1 cellular context compared by ENCODE assay signal in genomic region chr16:57900796-57901479, GRCh38.
TF ChIP-seq lines count a peak whose summit lies in the region.

No MANE protein-coding gene starts in this region.

TF ChIP-seq in HepG2, 621 proteins besides CTCF, POLR2A, EP300 and RAD21 (continued from another document):
- TF ChIP-seq, protein P1, sequence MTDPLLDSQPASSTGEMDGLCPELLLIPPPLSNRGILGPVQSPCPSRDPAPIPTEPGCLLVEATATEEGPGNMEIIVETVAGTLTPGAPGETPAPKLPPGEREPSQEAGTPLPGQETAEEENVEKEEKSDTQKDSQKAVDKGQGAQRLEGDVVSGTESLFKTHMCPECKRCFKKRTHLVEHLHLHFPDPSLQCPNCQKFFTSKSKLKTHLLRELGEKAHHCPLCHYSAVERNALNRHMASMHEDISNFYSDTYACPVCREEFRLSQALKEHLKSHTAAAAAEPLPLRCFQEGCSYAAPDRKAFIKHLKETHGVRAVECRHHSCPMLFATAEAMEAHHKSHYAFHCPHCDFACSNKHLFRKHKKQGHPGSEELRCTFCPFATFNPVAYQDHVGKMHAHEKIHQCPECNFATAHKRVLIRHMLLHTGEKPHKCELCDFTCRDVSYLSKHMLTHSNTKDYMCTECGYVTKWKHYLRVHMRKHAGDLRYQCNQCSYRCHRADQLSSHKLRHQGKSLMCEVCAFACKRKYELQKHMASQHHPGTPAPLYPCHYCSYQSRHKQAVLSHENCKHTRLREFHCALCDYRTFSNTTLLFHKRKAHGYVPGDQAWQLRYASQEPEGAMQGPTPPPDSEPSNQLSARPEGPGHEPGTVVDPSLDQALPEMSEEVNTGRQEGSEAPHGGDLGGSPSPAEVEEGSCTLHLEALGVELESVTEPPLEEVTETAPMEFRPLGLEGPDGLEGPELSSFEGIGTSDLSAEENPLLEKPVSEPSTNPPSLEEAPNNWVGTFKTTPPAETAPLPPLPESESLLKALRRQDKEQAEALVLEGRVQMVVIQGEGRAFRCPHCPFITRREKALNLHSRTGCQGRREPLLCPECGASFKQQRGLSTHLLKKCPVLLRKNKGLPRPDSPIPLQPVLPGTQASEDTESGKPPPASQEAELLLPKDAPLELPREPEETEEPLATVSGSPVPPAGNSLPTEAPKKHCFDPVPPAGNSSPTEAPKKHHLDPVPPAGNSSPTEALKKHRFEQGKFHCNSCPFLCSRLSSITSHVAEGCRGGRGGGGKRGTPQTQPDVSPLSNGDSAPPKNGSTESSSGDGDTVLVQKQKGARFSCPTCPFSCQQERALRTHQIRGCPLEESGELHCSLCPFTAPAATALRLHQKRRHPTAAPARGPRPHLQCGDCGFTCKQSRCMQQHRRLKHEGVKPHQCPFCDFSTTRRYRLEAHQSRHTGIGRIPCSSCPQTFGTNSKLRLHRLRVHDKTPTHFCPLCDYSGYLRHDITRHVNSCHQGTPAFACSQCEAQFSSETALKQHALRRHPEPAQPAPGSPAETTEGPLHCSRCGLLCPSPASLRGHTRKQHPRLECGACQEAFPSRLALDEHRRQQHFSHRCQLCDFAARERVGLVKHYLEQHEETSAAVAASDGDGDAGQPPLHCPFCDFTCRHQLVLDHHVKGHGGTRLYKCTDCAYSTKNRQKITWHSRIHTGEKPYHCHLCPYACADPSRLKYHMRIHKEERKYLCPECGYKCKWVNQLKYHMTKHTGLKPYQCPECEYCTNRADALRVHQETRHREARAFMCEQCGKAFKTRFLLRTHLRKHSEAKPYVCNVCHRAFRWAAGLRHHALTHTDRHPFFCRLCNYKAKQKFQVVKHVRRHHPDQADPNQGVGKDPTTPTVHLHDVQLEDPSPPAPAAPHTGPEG (CRISPR knock-in tag; IDR thresholded peaks at IDR 0.05), result no peak
- TF ChIP-seq ZNF33B (CRISPR knock-in tag; IDR thresholded peaks at IDR 0.05) (no peak), SSRP1 (CRISPR knock-in tag; IDR thresholded peaks at IDR 0.05) (no peak), DNMT3B (CRISPR knock-in tag; conservative IDR thresholded peaks at IDR 0.05) (no peak), FOXK1 (CRISPR knock-in tag; IDR thresholded peaks at IDR 0.05; ENCODE audit: borderline replicate concordance, low read depth) (no peak), ZNF616 (CRISPR knock-in tag; IDR thresholded peaks at IDR 0.05; ENCODE audit: low read depth) (no peak), BCLAF1 (IDR thresholded peaks at IDR 0.05) (no peak), ZNF333 (CRISPR knock-in tag; IDR thresholded peaks at IDR 0.05; ENCODE audit: borderline replicate concordance) (no peak), HOXA3 (CRISPR knock-in tag; IDR thresholded peaks at IDR 0.05) (no peak), ZNF550 (CRISPR knock-in tag; IDR thresholded peaks at IDR 0.05; ENCODE audit: borderline replicate concordance) (no peak), ZNF776 (CRISPR knock-in tag; IDR thresholded peaks at IDR 0.05) (no peak), NCOR1 (IDR thresholded peaks at IDR 0.05; ENCODE audit: borderline replicate concordance, low read length) (no peak), GTF2F1 (IDR thresholded peaks at IDR 0.05; ENCODE audit: low read length) (no peak), ZNF607 (CRISPR knock-in tag; IDR thresholded peaks at IDR 0.05; ENCODE audit: borderline replicate concordance) (0 out of 2 replicates have a peak, but pooled peaks have one; percentile 26), SMARCC2 (IDR thresholded peaks at IDR 0.05) (no peak), SP4 (CRISPR knock-in tag; IDR thresholded peaks at IDR 0.05) (no peak), MAZ (IDR thresholded peaks at IDR 0.05; ENCODE audit: borderline replicate concordance, low read depth, low read length) (no peak), MAZ (CRISPR knock-in tag; IDR thresholded peaks at IDR 0.05; ENCODE audit: low read depth) (no peak), EED (CRISPR knock-in tag; IDR thresholded peaks at IDR 0.05) (no peak), U2AF1 (optimal IDR thresholded peaks at IDR 0.05; ENCODE audit: low read depth, low read length) (no peak), SAP130 (CRISPR knock-in tag; IDR thresholded peaks at IDR 0.05; ENCODE audit: low read depth) (peak; percentile 24; the same call in 1 of the 2 replicates), RARG (CRISPR knock-in tag; IDR thresholded peaks at IDR 0.05; ENCODE audit: low read depth) (no peak), IRX3 (CRISPR knock-in tag; IDR thresholded peaks at IDR 0.05; ENCODE audit: borderline replicate concordance, low read depth) (no peak), ZNF431 (CRISPR knock-in tag; IDR thresholded peaks at IDR 0.05; ENCODE audit: borderline replicate concordance, low read depth) (no peak), ARNTL (CRISPR knock-in tag; IDR thresholded peaks at IDR 0.05) (no peak)
- TF ChIP-seq, protein P2, sequence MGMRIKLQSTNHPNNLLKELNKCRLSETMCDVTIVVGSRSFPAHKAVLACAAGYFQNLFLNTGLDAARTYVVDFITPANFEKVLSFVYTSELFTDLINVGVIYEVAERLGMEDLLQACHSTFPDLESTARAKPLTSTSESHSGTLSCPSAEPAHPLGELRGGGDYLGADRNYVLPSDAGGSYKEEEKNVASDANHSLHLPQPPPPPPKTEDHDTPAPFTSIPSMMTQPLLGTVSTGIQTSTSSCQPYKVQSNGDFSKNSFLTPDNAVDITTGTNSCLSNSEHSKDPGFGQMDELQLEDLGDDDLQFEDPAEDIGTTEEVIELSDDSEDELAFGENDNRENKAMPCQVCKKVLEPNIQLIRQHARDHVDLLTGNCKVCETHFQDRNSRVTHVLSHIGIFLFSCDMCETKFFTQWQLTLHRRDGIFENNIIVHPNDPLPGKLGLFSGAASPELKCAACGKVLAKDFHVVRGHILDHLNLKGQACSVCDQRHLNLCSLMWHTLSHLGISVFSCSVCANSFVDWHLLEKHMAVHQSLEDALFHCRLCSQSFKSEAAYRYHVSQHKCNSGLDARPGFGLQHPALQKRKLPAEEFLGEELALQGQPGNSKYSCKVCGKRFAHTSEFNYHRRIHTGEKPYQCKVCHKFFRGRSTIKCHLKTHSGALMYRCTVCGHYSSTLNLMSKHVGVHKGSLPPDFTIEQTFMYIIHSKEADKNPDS (CRISPR knock-in tag; IDR thresholded peaks at IDR 0.05), result no peak
- TF ChIP-seq, protein P3, sequence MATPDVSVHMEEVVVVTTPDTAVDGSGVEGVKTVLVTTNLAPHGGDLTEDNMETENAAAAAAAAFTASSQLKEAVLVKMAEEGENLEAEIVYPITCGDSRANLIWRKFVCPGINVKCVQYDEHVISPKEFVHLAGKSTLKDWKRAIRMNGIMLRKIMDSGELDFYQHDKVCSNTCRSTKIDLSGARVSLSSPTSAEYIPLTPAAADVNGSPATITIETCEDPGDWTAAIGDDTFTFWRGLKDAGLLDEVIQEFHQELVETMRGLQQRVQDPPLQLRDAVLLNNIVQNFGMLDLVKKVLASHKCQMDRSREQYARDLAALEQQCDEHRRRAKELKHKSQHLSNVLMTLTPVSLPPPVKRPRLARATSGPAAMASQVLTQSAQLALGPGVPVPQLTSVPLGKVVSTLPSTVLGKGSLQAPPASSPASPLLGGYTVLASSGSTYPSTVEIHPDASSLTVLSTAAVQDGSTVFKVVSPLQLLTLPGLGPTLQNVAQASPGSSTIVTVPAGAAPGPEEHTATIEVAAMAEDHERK (CRISPR knock-in tag; IDR thresholded peaks at IDR 0.05; ENCODE audit: low read depth), result no peak
- TF ChIP-seq, protein P4, sequence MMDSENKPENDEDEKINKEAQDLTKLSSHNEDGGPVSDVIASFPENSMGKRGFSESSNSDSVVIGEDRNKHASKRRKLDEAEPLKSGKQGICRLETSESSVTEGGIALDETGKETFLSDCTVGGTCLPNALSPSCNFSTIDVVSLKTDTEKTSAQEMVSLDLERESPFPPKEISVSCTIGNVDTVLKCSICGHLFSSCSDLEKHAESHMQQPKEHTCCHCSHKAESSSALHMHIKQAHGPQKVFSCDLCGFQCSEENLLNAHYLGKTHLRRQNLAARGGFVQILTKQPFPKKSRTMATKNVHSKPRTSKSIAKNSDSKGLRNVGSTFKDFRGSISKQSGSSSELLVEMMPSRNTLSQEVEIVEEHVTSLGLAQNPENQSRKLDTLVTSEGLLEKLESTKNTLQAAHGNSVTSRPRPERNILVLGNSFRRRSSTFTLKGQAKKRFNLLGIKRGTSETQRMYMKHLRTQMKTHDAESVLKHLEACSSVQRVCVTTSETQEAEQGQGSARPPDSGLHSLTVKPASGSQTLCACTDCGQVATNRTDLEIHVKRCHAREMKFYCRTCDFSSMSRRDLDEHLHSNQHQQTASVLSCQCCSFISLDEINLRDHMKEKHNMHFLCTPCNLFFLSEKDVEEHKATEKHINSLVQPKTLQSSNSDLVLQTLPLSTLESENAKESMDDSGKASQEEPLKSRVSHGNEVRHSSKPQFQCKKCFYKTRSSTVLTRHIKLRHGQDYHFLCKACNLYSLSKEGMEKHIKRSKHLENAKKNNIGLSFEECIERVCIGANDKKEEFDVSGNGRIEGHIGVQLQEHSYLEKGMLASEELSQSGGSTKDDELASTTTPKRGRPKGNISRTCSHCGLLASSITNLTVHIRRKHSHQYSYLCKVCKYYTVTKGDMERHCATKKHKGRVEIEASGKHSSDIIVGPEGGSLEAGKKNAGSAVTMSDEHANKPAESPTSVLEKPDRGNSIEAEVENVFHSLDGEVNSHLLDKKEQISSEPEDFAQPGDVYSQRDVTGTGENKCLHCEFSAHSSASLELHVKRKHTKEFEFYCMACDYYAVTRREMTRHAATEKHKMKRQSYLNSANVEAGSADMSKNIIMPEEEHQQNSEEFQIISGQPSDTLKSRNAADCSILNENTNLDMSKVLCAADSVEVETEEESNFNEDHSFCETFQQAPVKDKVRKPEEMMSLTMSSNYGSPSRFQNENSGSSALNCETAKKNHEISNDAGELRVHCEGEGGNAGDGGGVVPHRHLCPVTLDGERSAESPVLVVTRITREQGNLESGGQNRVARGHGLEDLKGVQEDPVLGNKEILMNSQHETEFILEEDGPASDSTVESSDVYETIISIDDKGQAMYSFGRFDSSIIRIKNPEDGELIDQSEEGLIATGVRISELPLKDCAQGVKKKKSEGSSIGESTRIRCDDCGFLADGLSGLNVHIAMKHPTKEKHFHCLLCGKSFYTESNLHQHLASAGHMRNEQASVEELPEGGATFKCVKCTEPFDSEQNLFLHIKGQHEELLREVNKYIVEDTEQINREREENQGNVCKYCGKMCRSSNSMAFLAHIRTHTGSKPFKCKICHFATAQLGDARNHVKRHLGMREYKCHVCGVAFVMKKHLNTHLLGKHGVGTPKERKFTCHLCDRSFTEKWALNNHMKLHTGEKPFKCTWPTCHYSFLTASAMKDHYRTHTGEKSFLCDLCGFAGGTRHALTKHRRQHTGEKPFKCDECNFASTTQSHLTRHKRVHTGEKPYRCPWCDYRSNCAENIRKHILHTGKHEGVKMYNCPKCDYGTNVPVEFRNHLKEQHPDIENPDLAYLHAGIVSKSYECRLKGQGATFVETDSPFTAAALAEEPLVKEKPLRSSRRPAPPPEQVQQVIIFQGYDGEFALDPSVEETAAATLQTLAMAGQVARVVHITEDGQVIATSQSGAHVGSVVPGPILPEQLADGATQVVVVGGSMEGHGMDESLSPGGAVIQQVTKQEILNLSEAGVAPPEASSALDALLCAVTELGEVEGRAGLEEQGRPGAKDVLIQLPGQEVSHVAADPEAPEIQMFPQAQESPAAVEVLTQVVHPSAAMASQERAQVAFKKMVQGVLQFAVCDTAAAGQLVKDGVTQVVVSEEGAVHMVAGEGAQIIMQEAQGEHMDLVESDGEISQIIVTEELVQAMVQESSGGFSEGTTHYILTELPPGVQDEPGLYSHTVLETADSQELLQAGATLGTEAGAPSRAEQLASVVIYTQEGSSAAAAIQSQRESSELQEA (CRISPR knock-in tag; IDR thresholded peaks at IDR 0.05; ENCODE audit: not compliant biosample characterization), result no peak
- TF ChIP-seq, protein P5, sequence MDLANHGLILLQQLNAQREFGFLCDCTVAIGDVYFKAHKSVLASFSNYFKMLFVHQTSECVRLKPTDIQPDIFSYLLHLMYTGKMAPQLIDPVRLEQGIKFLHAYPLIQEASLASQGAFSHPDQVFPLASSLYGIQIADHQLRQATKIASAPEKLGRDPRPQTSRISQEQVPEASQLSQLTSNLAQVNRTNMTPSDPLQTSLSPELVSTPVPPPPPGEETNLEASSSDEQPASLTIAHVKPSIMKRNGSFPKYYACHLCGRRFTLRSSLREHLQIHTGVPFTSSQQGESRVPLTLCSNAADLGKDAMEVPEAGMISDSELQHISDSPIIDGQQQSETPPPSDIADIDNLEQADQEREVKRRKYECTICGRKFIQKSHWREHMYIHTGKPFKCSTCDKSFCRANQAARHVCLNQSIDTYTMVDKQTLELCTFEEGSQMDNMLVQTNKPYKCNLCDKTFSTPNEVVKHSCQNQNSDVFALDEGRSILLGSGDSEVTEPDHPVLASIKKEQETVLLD (CRISPR knock-in tag; IDR thresholded peaks at IDR 0.05; ENCODE audit: low read depth), result no peak
